In genomic region chr3:195153653-195154052, GRCh38 we compare ENCODE assay signal across 10 cellular contexts.
DNase-seq lines count a peak whose midpoint lies in the region; ATAC-seq and TF ChIP-seq lines count a peak whose summit lies in the region.
"Had no signal": no experiment of that assay in that cellular context is flagged by ENCODE, and none has a peak within 500 bp of the region (broad histone marks: within the 10 kb centered on the region; RNA-seq: fewer than 3 reads in every experiment).

No MANE protein-coding gene starts in this region.

- no peak for ATAC-seq in Right ventricle myocardium superior (ENCODE audit: poor library complexity)

- H3K27me3 ChIP-seq in left ventricle myocardium inferior (ENCODE audit: low read depth) (no peaks in the 10 kb centered on the region), esophagus (ENCODE audit: control insufficient read depth in 1 of 2, insufficient read depth in 2 of 2, low read length in 2 of 2) (no peaks in the 10 kb centered on the region), uterus (no peaks in the 10 kb centered on the region)

- H3K27ac Mint-ChIP-seq in nephron progenitor cell = peak overlapping the region; percentile 72

- H3K36me3 ChIP-seq in left ventricle myocardium inferior (no peaks in the 10 kb centered on the region), esophagus (ENCODE audit: control insufficient read depth in 2 of 2, insufficient read depth in 2 of 2, low read length in 1 of 2) (no peaks in the 10 kb centered on the region), uterus (no peaks in the 10 kb centered on the region)

- TF ChIP-seq POLR2A in uterus (IDR thresholded peaks at IDR 0.05) = no peak

- DNase-seq in left ventricle myocardium inferior (no peak), Right ventricle myocardium superior (no peak), nephron progenitor cell (no peak), uterus (no peak), NCI-H1105 treated with DMSO at 0.1 percent for 48 hours (lab: John Stamatoyannopoulos, UW) (no peak), AG08395 (ENCODE audit: low spot score) (no peak), Kasumi-1 (lab: John Stamatoyannopoulos, UW) (no peak)
- DNase-seq: NCI-H2081 treated with DMSO at 0.1 percent for 48 hours had no signal

- no peak overlapping the region for H3K4me3 ChIP-seq in left ventricle myocardium inferior
- no peak overlapping the region for H3K4me3 ChIP-seq in esophagus (ENCODE audit: low read depth in 1 of 2, low read length in 2 of 2)
- H3K4me3 ChIP-seq in uterus = no peak overlapping the region

- peaks cover 95% of the 10 kb centered on the region for H3K4me1 ChIP-seq in left ventricle myocardium inferior
- peaks cover 5 to 34% of the 10 kb centered on the region in 2 donors for H3K4me1 ChIP-seq in esophagus (ENCODE audit: control insufficient read depth in 2 of 2, insufficient read depth in 2 of 2, low read length in 1 of 2)
- peaks cover 13 to 17% of the 10 kb centered on the region in 2 donors for H3K4me1 ChIP-seq in uterus

- H3K4me3 Mint-ChIP-seq in nephron progenitor cell = peak overlapping the region; percentile 19

- peaks cover 11% of the 10 kb centered on the region for H3K27me3 Mint-ChIP-seq in nephron progenitor cell (ENCODE audit: low read depth, poor library complexity)

- WGBS in esophagus, 2 donors = 38 to 51% methylated on average over 8 of the region's 8 CpGs

- peaks cover 99% of the 10 kb centered on the region for H3K4me1 Mint-ChIP-seq in nephron progenitor cell

- TF ChIP-seq CTCF in left ventricle myocardium inferior (IDR thresholded peaks at IDR 0.05; ENCODE audit: borderline replicate concordance) (no peak), nephron progenitor cell (IDR thresholded peaks at IDR 0.05) (no peak), uterus (IDR thresholded peaks at IDR 0.05) (no peak)

- no peaks in the 10 kb centered on the region for H3K9me3 Mint-ChIP-seq in nephron progenitor cell

- H3K27ac ChIP-seq in left ventricle myocardium inferior (replicated peaks) (peak overlapping the region; percentile 92), esophagus (ENCODE audit: low read depth in 2 of 2, low read length in 1 of 2) (peak overlapping the region; percentile 98 to 99), uterus (peak overlapping the region; percentile 82 to 95)
- H3K27ac ChIP-seq: KMS-11 had no signal

- intact Hi-C loops in left ventricle myocardium inferior (cut with micrococcal nuclease) (no loop called here), Right ventricle myocardium superior (cut with DNase I) (no loop called here), uterus (cut with DNase I; ENCODE audit: low total_unique reads) (no loop called here)

- H3K36me3 Mint-ChIP-seq in nephron progenitor cell (ENCODE audit: low read depth) = no peaks in the 10 kb centered on the region

- H3K9me3 ChIP-seq in left ventricle myocardium inferior (replicated peaks) (no peaks in the 10 kb centered on the region), esophagus (ENCODE audit: control insufficient read depth in 2 of 2, insufficient read depth in 1 of 2, low read depth in 1 of 2, low read length in 1 of 2) (no peaks in the 10 kb centered on the region), uterus (no peaks in the 10 kb centered on the region)
